Comparison of ENCODE assay signal across 9 cellular contexts in genomic region chr3:45881031-45882022, GRCh38. TPM values are rescaled to one million over a fixed set of nuclear protein-coding genes. Genes with fewer than 3 reads are reported as not detected.
A peak's percentile ranks its signal among the peaks of the same experiment; 100 is the strongest.
DNase-seq lines count a peak whose midpoint lies in the region; FAIRE-seq and TF ChIP-seq lines count a peak whose summit lies in the region.
"Had no signal": no experiment of that assay in that cellular context is flagged by ENCODE, and none has a peak within 500 bp of the region (broad histone marks: within the 10 kb centered on the region; RNA-seq: fewer than 3 reads in every experiment).

No MANE protein-coding gene starts in this region.

- peaks cover 31% of the 10 kb centered on the region for H3K27me3 Mint-ChIP-seq in HFFc6 (ENCODE audit: insufficient read depth)

- H3K79me2 ChIP-seq in keratinocyte (ENCODE audit: control insufficient read depth, insufficient read depth, low read length), result no peaks in the 10 kb centered on the region

- FAIRE-seq in keratinocyte (lab: Jason Lieb, UNC), result peak; percentile 39

- H3K9me3 ChIP-seq in keratinocyte (ENCODE audit: control insufficient read depth, low read depth, low read length), result no peaks in the 10 kb centered on the region

- no peaks in the 10 kb centered on the region for H4K20me1 ChIP-seq in keratinocyte (ENCODE audit: control insufficient read depth, extremely low read depth, insufficient read depth, low read length)

- no peak overlapping the region for H3K4me3 Mint-ChIP-seq in HFFc6

- H3K4me2 ChIP-seq in keratinocyte (ENCODE audit: control insufficient read depth, extremely low read depth, insufficient read depth, low read depth, low read length), result no peak overlapping the region

- H2AFZ ChIP-seq in keratinocyte (ENCODE audit: control insufficient read depth, low read length), result no peak overlapping the region

- H3K4me3 ChIP-seq in keratinocyte (ENCODE audit: control insufficient read depth in 2 of 3, extremely low read depth in 1 of 3, insufficient read depth in 2 of 3, low read depth in 1 of 3, low read length in 3 of 3) (no peak overlapping the region), H7 (ENCODE audit: insufficient read depth, low read depth, low read length) (no peak overlapping the region)

- H3K27me3 ChIP-seq in keratinocyte (ENCODE audit: control insufficient read depth, extremely low read depth, insufficient read depth, low read length) (peaks cover 18% of the 10 kb centered on the region), H7 (ENCODE audit: control insufficient read depth, insufficient read depth, low read length) (peaks cover 3% of the 10 kb centered on the region; the same call in 1 of the 2 replicates)

- DNase-seq in A172 (ENCODE audit: low spot score) (peak; percentile 71), HFFc6 (peak; percentile 36), keratinocyte (ENCODE audit: low read depth, low spot score) (no peak), NCI-H146 treated with DMSO at 0.1 percent for 48 hours (lab: John Stamatoyannopoulos, UW; ENCODE audit: unreplicated experiment) (no peak), NCI-H82 (lab: John Stamatoyannopoulos, UW) (no peak), H7 (no peak), cerebellar cortex (ENCODE audit: low spot score) (no peak)
- DNase-seq in activated CD8-positive, alpha-beta memory T cell treated with anti-CD3 and anti-CD28 coated beads, Interleukin-2, amount 50 U/mL, for 1 hour (ENCODE audit: extremely low read depth), result peak; percentile 25
- DNase-seq: GOT3 had no signal

- H3K4me1 Mint-ChIP-seq in HFFc6 (ENCODE audit: low read depth), result peaks cover 13% of the 10 kb centered on the region

- H3K36me3 ChIP-seq in keratinocyte (ENCODE audit: control insufficient read depth in 2 of 2, extremely low read depth in 1 of 2, insufficient read depth in 2 of 2, low read length in 2 of 2) (no peaks in the 10 kb centered on the region), H7 (replicated peaks; ENCODE audit: control insufficient read depth, insufficient read depth, low read length) (no peaks in the 10 kb centered on the region)

- H3K27ac Mint-ChIP-seq in HFFc6, result no peak overlapping the region

- TF ChIP-seq CTCF in HFFc6 (IDR thresholded peaks at IDR 0.05), result no peak
- no peak for TF ChIP-seq CTCF in keratinocyte (optimal IDR thresholded peaks at IDR 0.05 in 1 of 3, IDR thresholded peaks at IDR 0.05 in 1 of 3, conservative IDR thresholded peaks at IDR 0.05 in 1 of 3; ENCODE audit: extremely low read depth in 1 of 3, insufficient read depth in 2 of 3, low read length in 3 of 3)

- H3K36me3 Mint-ChIP-seq in HFFc6 (ENCODE audit: low read depth), result no peaks in the 10 kb centered on the region

- H3K9me3 Mint-ChIP-seq in HFFc6, result no peaks in the 10 kb centered on the region

- H3K9me1 ChIP-seq in keratinocyte (ENCODE audit: control insufficient read depth, extremely low read depth, insufficient read depth, low read length), result no peaks in the 10 kb centered on the region

- H3K9ac ChIP-seq in keratinocyte (ENCODE audit: control insufficient read depth, extremely low read depth, insufficient read depth, low read length), result no peak overlapping the region

- dilution Hi-C loops in keratinocyte (cut with MboI; ENCODE audit: extremely low pct_ligation_motif_present, low sequenced_read_pairs), result no loop called here

- peaks cover 4% of the 10 kb centered on the region for H3K4me1 ChIP-seq in keratinocyte (ENCODE audit: control insufficient read depth, extremely low read depth, insufficient read depth, low read length)

- H3K27ac ChIP-seq in keratinocyte (ENCODE audit: control insufficient read depth, insufficient read depth, low read length), result no peak overlapping the region

RNA-seq across cellular contexts. Expression of gene CCR9, which starts 5.0 kb away (rescaled TPM):
- total RNA-seq in A172 (2014; rRNA removed; shearing (Covaris generic)), result not detected in 2 replicates
- total RNA-seq in HFFc6 (2021; fragmentation: NEBNext Ultra II Directional; extraction: Animal tissue kit (Norgen Biotek cat#: 25700)), result not detected
- not detected in 3 replicates for polyA plus RNA-seq in keratinocyte
- polyA plus RNA-seq in keratinocyte (2011; ENCODE audit: low read depth), result not detected
- not detected in 2 replicates for polyA plus RNA-seq in keratinocyte (2011; cell fraction: cytosol; rRNA removed)
- polyA plus RNA-seq in keratinocyte (2011; cell fraction: nucleus; rRNA removed), result not detected in 2 replicates
- not detected in 2 replicates for polyA plus RNA-seq in keratinocyte (2012; ENCODE audit: low replicate concordance)
- not detected in 3 replicates for polyA minus RNA-seq in keratinocyte
- polyA minus RNA-seq in keratinocyte (2011; cell fraction: cytosol; rRNA and poly(A)+ RNA removed), result not detected
- polyA minus RNA-seq in keratinocyte (2011; cell fraction: nucleus; rRNA and poly(A)+ RNA removed), result not detected in 2 replicates
- total RNA-seq in H7 (2014; rRNA removed; shearing (Covaris generic)), result not detected in 2 replicates

RNA-seq across cellular contexts. Expression of gene LZTFL1, which starts 39.4 kb away (rescaled TPM):
- 14.9 and 20.3 TPM in 2 replicates for total RNA-seq in A172 (2014; rRNA removed; shearing (Covaris generic))
- total RNA-seq in HFFc6 (2021; fragmentation: NEBNext Ultra II Directional; extraction: Animal tissue kit (Norgen Biotek cat#: 25700)), result 10 to 100 TPM; 13.0 to 20.0 (median 15.8) TPM
- 12.1 to 17.9 TPM (median 15.7 TPM) in 3 replicates for polyA plus RNA-seq in keratinocyte
- polyA plus RNA-seq in keratinocyte (2011; ENCODE audit: low read depth), result 15.9 TPM
- 8.1 and 14.8 TPM in 2 replicates for polyA plus RNA-seq in keratinocyte (2011; cell fraction: cytosol; rRNA removed)
- 8.4 and 14.9 TPM in 2 replicates for polyA plus RNA-seq in keratinocyte (2011; cell fraction: nucleus; rRNA removed)
- 8.0 and 10.0 TPM in 2 replicates for polyA plus RNA-seq in keratinocyte (2012; ENCODE audit: low replicate concordance)
- polyA minus RNA-seq in keratinocyte, result 6.8 to 9.6 TPM (median 7.7 TPM) in 3 replicates
- polyA minus RNA-seq in keratinocyte (2011; cell fraction: cytosol; rRNA and poly(A)+ RNA removed), result 2.3 TPM
- 1.8 and 5.2 TPM in 2 replicates for polyA minus RNA-seq in keratinocyte (2011; cell fraction: nucleus; rRNA and poly(A)+ RNA removed)
- total RNA-seq in H7 (2014; rRNA removed; shearing (Covaris generic)), result 6.5 and 6.8 TPM in 2 replicates

Comparison
In these comparisons a context has a peak if more than half of its experiments do, and no peak if none do; other contexts are left out.
1. DNase-seq: peak in A172 (single experiment), HFFc6 (single experiment) and activated CD8-positive, alpha-beta memory T cell treated with anti-CD3 and anti-CD28 coated beads, Interleukin-2, amount 50 U/mL, for 1 hour (single experiment); none in keratinocyte (single experiment), NCI-H146 treated with DMSO at 0.1 percent for 48 hours (single experiment), NCI-H82 (single experiment), H7 (single experiment) and cerebellar cortex (single experiment).